15 cellular contexts compared by ENCODE assay signal in genomic region chr9:109017061-109017460, GRCh38. TPM values are rescaled to one million over a fixed set of nuclear protein-coding genes. Genes with fewer than 3 reads are reported as not detected.
A peak's percentile ranks its signal among the peaks of the same experiment; 100 is the strongest.
DNase-seq lines count a peak whose midpoint lies in the region; ATAC-seq lines count a peak whose summit lies in the region.
"Had no signal": no experiment of that assay in that cellular context is flagged by ENCODE, and none has a peak within 500 bp of the region (broad histone marks: within the 10 kb centered on the region; RNA-seq: fewer than 3 reads in every experiment).

No MANE protein-coding gene starts in this region.

- ATAC-seq in GM18517 (IDR thresholded peaks at IDR 0.05; ENCODE audit: unreplicated experiment), result no peak

- peak; percentile 48 for DNase-seq in NCI-H2029 (lab: John Stamatoyannopoulos, UW)
- no peak for DNase-seq in NCI-H2029 treated with DMSO at 0.1 percent for 48 hours (lab: John Stamatoyannopoulos, UW)
- DNase-seq in astrocyte of the hippocampus (ENCODE audit: low read depth, low spot score), result peak; percentile 20
- peak; percentile 61 for DNase-seq in fibroblast of peridontal ligament (ENCODE audit: extremely low read depth)
- DNase-seq in renal cortical epithelial cell (ENCODE audit: low read depth), result peak; percentile 34
- DNase-seq in HuH-7 (ENCODE audit: low spot score), result no peak
- DNase-seq in NCI-H1694 treated with DMSO at 0.1 percent for 48 hours (lab: John Stamatoyannopoulos, UW), result no peak
- DNase-seq: EL, H9, MV-4-11, NCI-H1436 treated with DMSO at 0.1 percent for 48 hours, NCI-H510A treated with DMSO at 0.1 percent for 48 hours, RPMI8226, SJCRH30 had no signal

RNA-seq across cellular contexts. Expression of gene CTNNAL1, which starts 3.8 kb away (rescaled TPM):
- 154 and 242 TPM in 2 replicates for total RNA-seq in renal cortical epithelial cell

Comparison
In these comparisons a context has a peak if more than half of its experiments do, and no peak if none do; other contexts are left out.
1. DNase-seq: peak in NCI-H2029 (single experiment), astrocyte of the hippocampus (single experiment), fibroblast of peridontal ligament (single experiment) and renal cortical epithelial cell (single experiment); none in NCI-H2029 treated with DMSO at 0.1 percent for 48 hours (single experiment), HuH-7 (single experiment) and NCI-H1694 treated with DMSO at 0.1 percent for 48 hours (single experiment).